1 cellular context compared by ENCODE assay signal in genomic region chr1:28482702-28483101, GRCh38.
TF ChIP-seq lines count a peak whose summit lies in the region.

No MANE protein-coding gene starts in this region.

TF ChIP-seq in HepG2, 621 proteins besides CTCF, POLR2A, EP300 and RAD21 (continued from another document):
- TF ChIP-seq THAP11 (CRISPR knock-in tag; IDR thresholded peaks at IDR 0.05): no peak
- TF ChIP-seq TOPORS (CRISPR knock-in tag; IDR thresholded peaks at IDR 0.05): no peak
- no peak for TF ChIP-seq MXI1 (IDR thresholded peaks at IDR 0.05; ENCODE audit: borderline replicate concordance, low read depth, low read length)
